In the genomic region with DNA sequence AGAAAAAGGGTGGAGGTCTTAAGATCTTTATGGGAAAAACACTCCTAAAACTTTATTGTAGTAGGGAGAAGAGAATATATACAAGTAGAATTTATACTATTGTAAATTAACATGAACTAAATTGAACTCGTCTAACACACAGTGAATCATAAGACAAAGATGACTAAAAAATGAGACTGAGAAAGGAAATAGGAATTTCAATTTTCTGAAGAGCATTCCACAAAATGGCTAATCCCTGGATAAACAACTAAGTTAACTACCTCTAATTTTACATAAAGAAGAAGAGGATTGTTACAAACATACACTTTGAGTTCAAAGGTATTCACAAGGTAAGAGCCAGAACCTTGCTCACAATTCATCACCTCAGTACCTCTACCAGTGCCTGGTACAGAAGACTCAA, we compare ENCODE assay signal across 8 cellular contexts. TPM values are rescaled to one million over a fixed set of nuclear protein-coding genes. Genes with fewer than 3 reads are reported as not detected.
DNase-seq lines count a peak whose midpoint lies in the region; ATAC-seq and TF ChIP-seq lines count a peak whose summit lies in the region.

No MANE protein-coding gene starts in this region.

- H3K27ac ChIP-seq in left ventricle myocardium inferior (replicated peaks) (no peak overlapping the region), heart left ventricle (no peak overlapping the region), upper lobe of right lung (peak overlapping the region; percentile 36)

- 44 to 59% (median 56%) methylated on average over 1 of the region's 1 CpG for WGBS in heart left ventricle, 4 donors

- ATAC-seq in heart left ventricle (no peak), upper lobe of right lung (no peak), HG02938 (IDR thresholded peaks at IDR 0.05; ENCODE audit: unreplicated experiment) (no peak)

- intact Hi-C loops in left ventricle myocardium inferior (cut with micrococcal nuclease): loop anchor here (2.0 kb wide), 1 partner anchor 210 kb away; no protein-coding TSS in a partner anchor
- intact Hi-C loops in heart left ventricle (cut with DNase I): loop anchor here in 7 of 10 donors (2.0 to 10.0 kb wide), 7 partner anchors 133 to 663 kb away; partner anchors contain the start of genes ARF6 (in 1 of the 7), CDKL1 (in 1 of the 7) and VCPKMT (in 1 of the 7)
- intact Hi-C loops in upper lobe of right lung (cut with DNase I): loop anchor here (10.0 kb wide), 1 partner anchor 206 kb away; no protein-coding TSS in a partner anchor

- H3K36me3 ChIP-seq in left ventricle myocardium inferior (no peaks in the 10 kb centered on the region), heart left ventricle (peaks cover 0 to 3% (median 0%) of the 10 kb centered on the region in 9 donors), upper lobe of right lung (peaks cover 6% of the 10 kb centered on the region)

- peak overlapping the region; percentile 90 for H3K4me3 ChIP-seq in left ventricle myocardium inferior
- H3K4me3 ChIP-seq in heart left ventricle: peak overlapping the region in 6 of 12 donors; percentile 87 to 95 (median 91)
- peak overlapping the region; percentile 96 for H3K4me3 ChIP-seq in upper lobe of right lung

- TF ChIP-seq CTCF in left ventricle myocardium inferior (IDR thresholded peaks at IDR 0.05; ENCODE audit: borderline replicate concordance) (no peak), heart left ventricle (IDR thresholded peaks at IDR 0.05) (no peak), upper lobe of right lung (IDR thresholded peaks at IDR 0.05) (no peak)

- no peak for DNase-seq in left ventricle myocardium inferior
- no peak for DNase-seq in heart left ventricle
- DNase-seq in amniotic epithelial cell (ENCODE audit: low read depth): peak; percentile 57
- DNase-seq in kidney glomerular epithelial cell (lab: John Stamatoyannopoulos, UW): peak; percentile 63
- no peak for DNase-seq in upper lobe of right lung
- no peak for DNase-seq in globus pallidus (ENCODE audit: low spot score)
- DNase-seq in NCI-H226: no peak

- peaks cover 40% of the 10 kb centered on the region for H3K4me1 ChIP-seq in left ventricle myocardium inferior
- peaks cover 5 to 52% (median 26%) of the 10 kb centered on the region in 12 donors for H3K4me1 ChIP-seq in heart left ventricle
- H3K4me1 ChIP-seq in upper lobe of right lung: peaks cover 47% of the 10 kb centered on the region

- no peaks in the 10 kb centered on the region for H3K27me3 ChIP-seq in left ventricle myocardium inferior (ENCODE audit: low read depth)
- H3K27me3 ChIP-seq in heart left ventricle: no peaks in the 10 kb centered on the region
- H3K27me3 ChIP-seq in upper lobe of right lung: no peaks in the 10 kb centered on the region

- no peaks in the 10 kb centered on the region for H3K9me3 ChIP-seq in left ventricle myocardium inferior (replicated peaks)
- no peaks in the 10 kb centered on the region for H3K9me3 ChIP-seq in heart left ventricle
- H3K9me3 ChIP-seq in upper lobe of right lung: no peaks in the 10 kb centered on the region

- TF ChIP-seq POLR2A in heart left ventricle (IDR thresholded peaks at IDR 0.05): no peak

RNA-seq across cellular contexts. Expression of gene MAP4K5, which starts 2.0 kb away (rescaled TPM):
- total RNA-seq in left ventricle myocardium inferior: 12.3 TPM
- total RNA-seq in heart left ventricle: 10 to 100 TPM in 8 of 9 donors, 1 to 10 TPM in 1; 9.0 to 43.3 (median 16.6) TPM
- polyA plus RNA-seq in heart left ventricle: 10 to 100 TPM in 1 of 2 donors, 1 to 10 TPM in 1; 4.7 to 17.0 TPM
- total RNA-seq in upper lobe of right lung: 46.3 TPM

RNA-seq across cellular contexts. Expression of gene ATL1, which starts 29.6 kb away (rescaled TPM):
- total RNA-seq in left ventricle myocardium inferior: 1.6 TPM
- 1 to 10 TPM in 5 of 9 donors, under 1 TPM in 4; 0.28 to 3.1 (median 1.1) TPM for total RNA-seq in heart left ventricle
- under 1 TPM; 0.30 to 0.67 TPM for polyA plus RNA-seq in heart left ventricle
- total RNA-seq in upper lobe of right lung: 5.9 TPM

Comparison
In these comparisons a context has a peak if more than half of its experiments do, and no peak if none do; other contexts are left out.
1. DNase-seq: peak in amniotic epithelial cell (single experiment) and kidney glomerular epithelial cell (single experiment); none in left ventricle myocardium inferior (single experiment), heart left ventricle (0 of 5), upper lobe of right lung (single experiment), globus pallidus (single experiment) and NCI-H226 (single experiment).